In genomic region chr5:35294017-35294416, GRCh38 we compare ENCODE assay signal across 6 cellular contexts.
"Had no signal": no experiment of that assay in that cellular context is flagged by ENCODE, and none has a peak within 500 bp of the region (broad histone marks: within the 10 kb centered on the region; RNA-seq: fewer than 3 reads in every experiment).

No MANE protein-coding gene starts in this region.

- H3K27me3 Mint-ChIP-seq: IgD-negative memory B cell had no signal

- ATAC-seq: HepG2, K562 had no signal

- H3K36me3 Mint-ChIP-seq: IgD-negative memory B cell had no signal

- H3K4me3 Mint-ChIP-seq: IgD-negative memory B cell had no signal

- H3K27ac Mint-ChIP-seq: IgD-negative memory B cell had no signal

- H3K27ac ChIP-seq: HL-60 had no signal

- DNase-seq: IMR-90, KBM-7 had no signal

- H3K4me3 ChIP-seq: K562 had no signal
